ENCODE assay signal across 17 cellular contexts in genomic region chr2:156826342-156826933, GRCh38.
DNase-seq lines count a peak whose midpoint lies in the region; ATAC-seq and TF ChIP-seq lines count a peak whose summit lies in the region.
"Had no signal": no experiment of that assay in that cellular context is flagged by ENCODE, and none has a peak within 500 bp of the region (broad histone marks: within the 10 kb centered on the region; RNA-seq: fewer than 3 reads in every experiment).

No MANE protein-coding gene starts in this region.

- no peak overlapping the region for H3K4me3 Mint-ChIP-seq in mesothelial cell of epicardium
- no peak overlapping the region for H3K4me3 Mint-ChIP-seq in effector memory CD8-positive, alpha-beta T cell
- H3K4me3 Mint-ChIP-seq: central memory CD8-positive, alpha-beta T cell had no signal

- H3K9me3 Mint-ChIP-seq in mesothelial cell of epicardium, result peaks cover 16% of the 10 kb centered on the region
- peaks cover 4 to 10% of the 10 kb centered on the region in 2 donors for H3K9me3 Mint-ChIP-seq in effector memory CD8-positive, alpha-beta T cell
- H3K9me3 Mint-ChIP-seq: central memory CD8-positive, alpha-beta T cell had no signal

- H3K27ac Mint-ChIP-seq in mesothelial cell of epicardium, result peak overlapping the region; percentile 17
- H3K27ac Mint-ChIP-seq in effector memory CD8-positive, alpha-beta T cell, result no peak overlapping the region

- no peaks in the 10 kb centered on the region for H3K27me3 Mint-ChIP-seq in mesothelial cell of epicardium (ENCODE audit: low read depth)
- no peaks in the 10 kb centered on the region for H3K27me3 Mint-ChIP-seq in effector memory CD8-positive, alpha-beta T cell
- H3K27me3 Mint-ChIP-seq: central memory CD8-positive, alpha-beta T cell had no signal

- no peaks in the 10 kb centered on the region for H3K4me1 Mint-ChIP-seq in mesothelial cell of epicardium
- no peaks in the 10 kb centered on the region for H3K4me1 Mint-ChIP-seq in effector memory CD8-positive, alpha-beta T cell (ENCODE audit: low read depth in 2 of 2)
- H3K4me1 Mint-ChIP-seq: central memory CD8-positive, alpha-beta T cell had no signal

- ATAC-seq in effector memory CD8-positive, alpha-beta T cell (replicated peaks), result no peak
- no peak for ATAC-seq in GM21390 (IDR thresholded peaks at IDR 0.05; ENCODE audit: unreplicated experiment)

- no peak for TF ChIP-seq CTCF in AG10803 (conservative IDR thresholded peaks at IDR 0.05; ENCODE audit: low read length)
- TF ChIP-seq CTCF in mesothelial cell of epicardium (IDR thresholded peaks at IDR 0.05; ENCODE audit: unreplicated experiment), result no peak

- no peak overlapping the region for H3K4me3 ChIP-seq in AG10803 (ENCODE audit: low read length)
- H3K4me3 ChIP-seq in MG63, result no peak overlapping the region
- H3K4me3 ChIP-seq: BLaER1, SJSA1 had no signal

- DNase-seq in AG10803 (ENCODE audit: low read depth) (peak; percentile 81), MG63 (peak; percentile 30), dedifferentiated amniotic fluid mesenchymal stem cell (ENCODE audit: extremely low spot score) (peak; percentile 15), mesothelial cell of epicardium (ENCODE audit: low spot score in 2 of 2, unreplicated experiment in 2 of 2) (no peak), NCI-H524 treated with DMSO at 0.1 percent for 48 hours (lab: John Stamatoyannopoulos, UW) (no peak)
- DNase-seq in stimulated activated CD4-positive, alpha-beta T cell treated with anti-CD3 and anti-CD28 coated beads, Interleukin-4, amount 100 ng/mL, for 4 hours, result no peak
- no peak for DNase-seq in effector memory CD8-positive, alpha-beta T cell
- DNase-seq: activated CD8-positive, alpha-beta memory T cell treated with anti-CD3 and anti-CD28 coated beads for 24 hours; activated naive CD4-positive, alpha-beta T cell treated with Interleukin-2 at 50 U/mL for 16 hours; GOT3; Kasumi-1; NCI-H2029 treated with DMSO at 0.1 percent for 48 hours; stimulated activated CD4-positive, alpha-beta T cell treated with anti-CD3 and anti-CD28 coated beads, Interleukin-2, amount 100 ng/mL, for 24 hours had no signal

- peaks cover 3% of the 10 kb centered on the region for H3K36me3 Mint-ChIP-seq in mesothelial cell of epicardium
- H3K36me3 Mint-ChIP-seq in effector memory CD8-positive, alpha-beta T cell (ENCODE audit: insufficient read depth), result no peaks in the 10 kb centered on the region

- no peaks in the 10 kb centered on the region for H3K27me3 ChIP-seq in MG63
- H3K27me3 ChIP-seq: BLaER1, SJSA1 had no signal

- no peaks in the 10 kb centered on the region for H3K36me3 ChIP-seq in MG63
- H3K36me3 ChIP-seq: BLaER1, SJSA1 had no signal

- peaks cover 2% of the 10 kb centered on the region; the same call in 1 of the 2 replicates for H3K9me3 ChIP-seq in MG63
- H3K9me3 ChIP-seq: SJSA1 had no signal

Comparison
In these comparisons a context has a peak if more than half of its experiments do, and no peak if none do; other contexts are left out.
1. DNase-seq: peak in AG10803 (single experiment), MG63 (single experiment) and dedifferentiated amniotic fluid mesenchymal stem cell (single experiment); none in mesothelial cell of epicardium (0 of 2), NCI-H524 treated with DMSO at 0.1 percent for 48 hours (single experiment), stimulated activated CD4-positive, alpha-beta T cell treated with anti-CD3 and anti-CD28 coated beads, Interleukin-4, amount 100 ng/mL, for 4 hours (0 of 2) and effector memory CD8-positive, alpha-beta T cell (0 of 3).